8 cellular contexts compared by ENCODE assay signal in the genomic region with DNA sequence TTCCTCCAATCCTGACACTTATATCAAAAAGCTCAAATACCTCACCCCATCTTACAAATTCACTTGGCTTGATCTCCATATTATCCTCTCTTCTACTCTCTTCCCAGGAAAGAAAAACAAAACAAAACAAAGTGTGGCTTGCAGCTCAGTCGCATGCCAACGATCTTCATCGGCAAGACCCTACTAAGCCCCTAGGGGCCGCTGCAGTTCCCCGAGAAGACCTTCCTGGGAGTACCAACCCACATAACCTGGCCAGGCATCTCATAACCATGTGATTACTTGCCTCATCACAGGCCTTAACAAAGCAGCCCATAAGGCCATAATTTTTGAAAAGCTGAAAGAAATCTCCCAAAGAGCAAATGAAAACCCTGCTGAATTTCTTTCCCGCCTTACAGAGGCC.
DNase-seq lines count a peak whose midpoint lies in the region; ATAC-seq and TF ChIP-seq lines count a peak whose summit lies in the region.

No MANE protein-coding gene starts in this region.

- ATAC-seq in Panc1 = no peak
- ATAC-seq in GM19324 (IDR thresholded peaks at IDR 0.05; ENCODE audit: low FRiP score, unreplicated experiment) = no peak
- ATAC-seq in GM21515 (IDR thresholded peaks at IDR 0.05; ENCODE audit: unreplicated experiment) = no peak

- POLR2A ChIA-PET in HEK293 (lab: Yijun Ruan, JAX) (no interaction called here), Panc1 (lab: Charles Lee) (no interaction called here)

- no TSS peak for BruUV-seq in Panc1 (replicated peaks; lab: Mats Ljungman, UMichigan)

- CTCF ChIA-PET in HEK293 (lab: Yijun Ruan, JAX) (interaction anchor here (0.8 to 1.4 kb wide), 2 partner anchors 10 to 55 kb away, joined by 3 to 5 read pairs; no protein-coding TSS in a partner anchor), Panc1 (lab: Charles Lee) (interaction anchor here (0.5 to 1.3 kb wide), 3 partner anchors 152 to 526 kb away, joined by 3 to 5 read pairs (median 4); no protein-coding TSS in a partner anchor)

- no peaks in the 10 kb centered on the region for H3K27me3 ChIP-seq in Panc1 (ENCODE audit: control insufficient read depth, insufficient read depth, low read length)

- intact Hi-C loops in Panc1 (cut with micrococcal nuclease; ENCODE audit: unreplicated experiment) = no loop called here

- H3K9me3 ChIP-seq in HEK293 (ENCODE audit: control insufficient read depth, insufficient read depth, low read depth, low read length) (no peaks in the 10 kb centered on the region), Panc1 (ENCODE audit: control insufficient read depth, insufficient read depth, low read depth, low read length) (no peaks in the 10 kb centered on the region)

- no peak overlapping the region for H3K27ac ChIP-seq in C4-2B
- H3K27ac ChIP-seq in HEK293 (ENCODE audit: extremely low read depth, low read depth, low read length) = no peak overlapping the region
- H3K27ac ChIP-seq in Panc1 (ENCODE audit: low read length) = no peak overlapping the region

- H3K4me3 ChIP-seq in HEK293 (ENCODE audit: low read depth, low read length) = no peak overlapping the region
- H3K4me3 ChIP-seq in Panc1 (ENCODE audit: low read depth in 2 of 2, low read length in 2 of 2) = no peak overlapping the region

- no peaks in the 10 kb centered on the region for H3K36me3 ChIP-seq in HEK293 (ENCODE audit: control insufficient read depth in 2 of 2, insufficient read depth in 1 of 2, low read length in 2 of 2)
- H3K36me3 ChIP-seq in Panc1 (ENCODE audit: control insufficient read depth, insufficient read depth, low read length) = no peaks in the 10 kb centered on the region

- TF ChIP-seq CTCF in C4-2B (conservative IDR thresholded peaks at IDR 0.05) = peak; percentile 75
- TF ChIP-seq CTCF in HEK293 (tag by site-specific recombination; IDR thresholded peaks at IDR 0.05) = no peak
- peak; percentile 74 for TF ChIP-seq CTCF in Panc1 (IDR thresholded peaks at IDR 0.05)

- DNase-seq in Panc1 (ENCODE audit: low read depth, low spot score) (no peak), germinal center (ENCODE audit: low spot score) (peak; percentile 21), NCI-H2196 (lab: John Stamatoyannopoulos, UW; ENCODE audit: unreplicated experiment) (no peak), AG08395 (ENCODE audit: low spot score) (no peak)

- in situ Hi-C loops in Panc1 (cut with HindIII; ENCODE audit: low pct_unique_long_range_greater_than_20kb, low sequenced_read_pairs) = no loop called here

- H3K4me1 ChIP-seq in HEK293 (ENCODE audit: control insufficient read depth, insufficient read depth, low read length) (no peaks in the 10 kb centered on the region), Panc1 (ENCODE audit: control insufficient read depth, insufficient read depth, low read length) (no peaks in the 10 kb centered on the region; the same call in 1 of the 2 replicates)

TF ChIP-seq in HEK293, 187 proteins besides CTCF, POLR2A, EP300 and RAD21:
- TF ChIP-seq ZNF423 (tag by site-specific recombination; IDR thresholded peaks at IDR 0.05) (no peak), ZNF629 (tag by site-specific recombination; IDR thresholded peaks at IDR 0.05) (0 out of 2 replicates have a peak, but pooled peaks have one; percentile 14), ZNF133 (tag by site-specific recombination; IDR thresholded peaks at IDR 0.05) (no peak), SP3 (tag by site-specific recombination; IDR thresholded peaks at IDR 0.05) (no peak), ZNF24 (tag by site-specific recombination; IDR thresholded peaks at IDR 0.05) (no peak), ZNF366 (tag by site-specific recombination; conservative IDR thresholded peaks at IDR 0.05) (0 out of 2 replicates have a peak, but pooled peaks have one; percentile 9), KLF1 (tag by site-specific recombination; IDR thresholded peaks at IDR 0.05) (no peak), ZNF530 (tag by site-specific recombination; IDR thresholded peaks at IDR 0.05; ENCODE audit: low read depth) (no peak), ZBTB17 (tag by site-specific recombination; IDR thresholded peaks at IDR 0.05) (0 out of 2 replicates have a peak, but pooled peaks have one; percentile 18), ZNF654 (tag by site-specific recombination; IDR thresholded peaks at IDR 0.05; ENCODE audit: low read depth) (peak; percentile 70), ZNF664 (tag by site-specific recombination; IDR thresholded peaks at IDR 0.05) (no peak), ZNF239 (tag by site-specific recombination; IDR thresholded peaks at IDR 0.05) (no peak), MYNN (tag by site-specific recombination; IDR thresholded peaks at IDR 0.05; ENCODE audit: borderline replicate concordance) (no peak), ZEB2 (tag by site-specific recombination; IDR thresholded peaks at IDR 0.05) (no peak)
- TF ChIP-seq, protein P1, sequence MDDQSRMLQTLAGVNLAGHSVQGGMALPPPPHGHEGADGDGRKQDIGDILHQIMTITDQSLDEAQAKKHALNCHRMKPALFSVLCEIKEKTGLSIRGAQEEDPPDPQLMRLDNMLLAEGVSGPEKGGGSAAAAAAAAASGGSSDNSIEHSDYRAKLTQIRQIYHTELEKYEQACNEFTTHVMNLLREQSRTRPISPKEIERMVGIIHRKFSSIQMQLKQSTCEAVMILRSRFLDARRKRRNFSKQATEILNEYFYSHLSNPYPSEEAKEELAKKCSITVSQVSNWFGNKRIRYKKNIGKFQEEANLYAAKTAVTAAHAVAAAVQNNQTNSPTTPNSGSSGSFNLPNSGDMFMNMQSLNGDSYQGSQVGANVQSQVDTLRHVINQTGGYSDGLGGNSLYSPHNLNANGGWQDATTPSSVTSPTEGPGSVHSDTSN (CRISPR knock-in tag; IDR thresholded peaks at IDR 0.05) = no peak
TF ChIP-seq in HEK293: peak in this region for 4.
